1 cellular context compared by ENCODE assay signal in the genomic region with DNA sequence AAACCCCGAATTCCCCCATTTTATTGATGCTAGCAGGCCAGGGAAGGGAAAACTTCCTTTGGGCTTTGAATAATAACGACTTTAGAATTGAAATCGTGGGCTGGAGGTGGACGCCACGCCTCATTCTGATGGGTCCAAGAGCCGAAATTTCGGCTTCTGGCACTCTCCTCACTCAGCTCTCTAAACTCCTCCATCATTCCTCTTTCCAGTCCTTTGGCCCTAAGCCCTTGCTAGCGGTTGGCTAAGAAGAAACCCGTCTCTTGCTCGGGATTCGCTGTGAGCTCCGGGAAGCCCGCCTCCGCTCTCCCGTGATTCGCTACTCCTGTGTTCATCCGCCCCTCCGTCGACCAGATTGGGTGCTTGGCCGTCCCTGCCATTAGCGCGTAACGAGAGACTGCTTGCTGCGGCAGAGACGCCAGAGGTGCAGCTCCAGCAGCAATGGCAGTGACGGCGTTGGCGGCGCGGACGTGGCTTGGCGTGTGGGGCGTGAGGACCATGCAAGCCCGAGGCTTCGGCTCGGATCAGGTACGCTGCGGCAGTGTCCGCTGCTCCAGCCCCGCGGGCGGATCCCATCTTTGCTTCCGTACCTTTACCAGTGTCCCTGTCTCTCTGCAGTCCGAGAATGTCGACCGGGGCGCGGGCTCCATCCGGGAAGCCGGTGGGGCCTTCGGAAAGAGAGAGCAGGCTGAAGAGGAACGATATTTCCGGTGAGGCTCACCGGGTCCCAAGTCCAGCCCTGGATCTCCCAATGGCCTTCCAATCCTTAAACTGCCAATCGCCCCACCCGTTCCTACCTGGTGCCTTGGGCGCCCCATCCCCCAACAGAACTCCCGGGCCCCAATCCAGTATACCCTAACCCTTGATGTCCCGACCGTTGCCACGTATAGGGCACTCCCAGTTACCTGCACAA.
TF ChIP-seq lines count a peak whose summit lies in the region.

A gene (plus strand): TSS at position 379 of the 910 bp plus-strand sequence. CDS start 60 bp downstream, at position 439.

TF ChIP-seq in K562, 482 proteins besides CTCF, POLR2A, EP300 and RAD21 (continued from another document and continues in another):
- TF ChIP-seq, protein P1, sequence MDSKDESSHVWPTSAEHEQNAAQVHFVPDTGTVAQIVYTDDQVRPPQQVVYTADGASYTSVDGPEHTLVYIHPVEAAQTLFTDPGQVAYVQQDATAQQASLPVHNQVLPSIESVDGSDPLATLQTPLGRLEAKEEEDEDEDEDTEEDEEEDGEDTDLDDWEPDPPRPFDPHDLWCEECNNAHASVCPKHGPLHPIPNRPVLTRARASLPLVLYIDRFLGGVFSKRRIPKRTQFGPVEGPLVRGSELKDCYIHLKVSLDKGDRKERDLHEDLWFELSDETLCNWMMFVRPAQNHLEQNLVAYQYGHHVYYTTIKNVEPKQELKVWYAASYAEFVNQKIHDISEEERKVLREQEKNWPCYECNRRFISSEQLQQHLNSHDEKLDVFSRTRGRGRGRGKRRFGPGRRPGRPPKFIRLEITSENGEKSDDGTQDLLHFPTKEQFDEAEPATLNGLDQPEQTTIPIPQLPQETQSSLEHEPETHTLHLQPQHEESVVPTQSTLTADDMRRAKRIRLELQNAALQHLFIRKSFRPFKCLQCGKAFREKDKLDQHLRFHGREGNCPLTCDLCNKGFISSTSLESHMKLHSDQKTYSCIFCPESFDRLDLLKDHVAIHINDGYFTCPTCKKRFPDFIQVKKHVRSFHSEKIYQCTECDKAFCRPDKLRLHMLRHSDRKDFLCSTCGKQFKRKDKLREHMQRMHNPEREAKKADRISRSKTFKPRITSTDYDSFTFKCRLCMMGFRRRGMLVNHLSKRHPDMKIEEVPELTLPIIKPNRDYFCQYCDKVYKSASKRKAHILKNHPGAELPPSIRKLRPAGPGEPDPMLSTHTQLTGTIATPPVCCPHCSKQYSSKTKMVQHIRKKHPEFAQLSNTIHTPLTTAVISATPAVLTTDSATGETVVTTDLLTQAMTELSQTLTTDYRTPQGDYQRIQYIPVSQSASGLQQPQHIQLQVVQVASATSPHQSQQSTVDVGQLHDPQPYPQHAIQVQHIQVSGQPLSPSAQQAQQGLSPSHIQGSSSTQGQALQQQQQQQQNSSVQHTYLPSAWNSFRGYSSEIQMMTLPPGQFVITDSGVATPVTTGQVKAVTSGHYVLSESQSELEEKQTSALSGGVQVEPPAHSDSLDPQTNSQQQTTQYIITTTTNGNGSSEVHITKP (IDR thresholded peaks at IDR 0.05; ENCODE audit: partially characterized antibody) = peak; percentile 47
- no peak for TF ChIP-seq ZNF717 (CRISPR knock-in tag; IDR thresholded peaks at IDR 0.05)
- TF ChIP-seq, protein P2, sequence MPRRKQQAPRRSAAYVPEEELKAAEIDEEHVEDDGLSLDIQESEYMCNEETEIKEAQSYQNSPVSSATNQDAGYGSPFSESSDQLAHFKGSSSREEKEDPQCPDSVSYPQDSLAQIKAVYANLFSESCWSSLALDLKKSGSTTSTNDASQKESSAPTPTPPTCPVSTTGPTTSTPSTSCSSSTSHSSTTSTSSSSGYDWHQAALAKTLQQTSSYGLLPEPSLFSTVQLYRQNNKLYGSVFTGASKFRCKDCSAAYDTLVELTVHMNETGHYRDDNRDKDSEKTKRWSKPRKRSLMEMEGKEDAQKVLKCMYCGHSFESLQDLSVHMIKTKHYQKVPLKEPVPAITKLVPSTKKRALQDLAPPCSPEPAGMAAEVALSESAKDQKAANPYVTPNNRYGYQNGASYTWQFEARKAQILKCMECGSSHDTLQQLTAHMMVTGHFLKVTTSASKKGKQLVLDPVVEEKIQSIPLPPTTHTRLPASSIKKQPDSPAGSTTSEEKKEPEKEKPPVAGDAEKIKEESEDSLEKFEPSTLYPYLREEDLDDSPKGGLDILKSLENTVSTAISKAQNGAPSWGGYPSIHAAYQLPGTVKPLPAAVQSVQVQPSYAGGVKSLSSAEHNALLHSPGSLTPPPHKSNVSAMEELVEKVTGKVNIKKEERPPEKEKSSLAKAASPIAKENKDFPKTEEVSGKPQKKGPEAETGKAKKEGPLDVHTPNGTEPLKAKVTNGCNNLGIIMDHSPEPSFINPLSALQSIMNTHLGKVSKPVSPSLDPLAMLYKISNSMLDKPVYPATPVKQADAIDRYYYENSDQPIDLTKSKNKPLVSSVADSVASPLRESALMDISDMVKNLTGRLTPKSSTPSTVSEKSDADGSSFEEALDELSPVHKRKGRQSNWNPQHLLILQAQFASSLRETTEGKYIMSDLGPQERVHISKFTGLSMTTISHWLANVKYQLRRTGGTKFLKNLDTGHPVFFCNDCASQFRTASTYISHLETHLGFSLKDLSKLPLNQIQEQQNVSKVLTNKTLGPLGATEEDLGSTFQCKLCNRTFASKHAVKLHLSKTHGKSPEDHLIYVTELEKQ (CRISPR knock-in tag; IDR thresholded peaks at IDR 0.05) = no peak
- no peak for TF ChIP-seq RBM15 (IDR thresholded peaks at IDR 0.05; ENCODE audit: insufficient read depth, low read length)
- TF ChIP-seq MED1 (CRISPR knock-in tag; IDR thresholded peaks at IDR 0.05; ENCODE audit: borderline replicate concordance) = no peak
- no peak for TF ChIP-seq PHF20 (IDR thresholded peaks at IDR 0.05; ENCODE audit: partially characterized antibody)
- peak; percentile 99 for TF ChIP-seq KDM5B (IDR thresholded peaks at IDR 0.05; ENCODE audit: insufficient replicate concordance, low read depth, low read length)
- TF ChIP-seq ESRRB (CRISPR knock-in tag; IDR thresholded peaks at IDR 0.05; ENCODE audit: borderline replicate concordance) = no peak
- peak; percentile 91 for TF ChIP-seq POLR2AphosphoS5 (IDR thresholded peaks at IDR 0.05; ENCODE audit: control insufficient read depth, insufficient read depth, low read depth, low read length)
- TF ChIP-seq, protein P3, sequence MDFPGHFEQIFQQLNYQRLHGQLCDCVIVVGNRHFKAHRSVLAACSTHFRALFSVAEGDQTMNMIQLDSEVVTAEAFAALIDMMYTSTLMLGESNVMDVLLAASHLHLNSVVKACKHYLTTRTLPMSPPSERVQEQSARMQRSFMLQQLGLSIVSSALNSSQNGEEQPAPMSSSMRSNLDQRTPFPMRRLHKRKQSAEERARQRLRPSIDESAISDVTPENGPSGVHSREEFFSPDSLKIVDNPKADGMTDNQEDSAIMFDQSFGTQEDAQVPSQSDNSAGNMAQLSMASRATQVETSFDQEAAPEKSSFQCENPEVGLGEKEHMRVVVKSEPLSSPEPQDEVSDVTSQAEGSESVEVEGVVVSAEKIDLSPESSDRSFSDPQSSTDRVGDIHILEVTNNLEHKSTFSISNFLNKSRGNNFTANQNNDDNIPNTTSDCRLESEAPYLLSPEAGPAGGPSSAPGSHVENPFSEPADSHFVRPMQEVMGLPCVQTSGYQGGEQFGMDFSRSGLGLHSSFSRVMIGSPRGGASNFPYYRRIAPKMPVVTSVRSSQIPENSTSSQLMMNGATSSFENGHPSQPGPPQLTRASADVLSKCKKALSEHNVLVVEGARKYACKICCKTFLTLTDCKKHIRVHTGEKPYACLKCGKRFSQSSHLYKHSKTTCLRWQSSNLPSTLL (IDR thresholded peaks at IDR 0.05) = no peak
- TF ChIP-seq ZNF445 (CRISPR knock-in tag; IDR thresholded peaks at IDR 0.05; ENCODE audit: low read depth) = no peak
- peak; percentile 96 for TF ChIP-seq PHF8 (IDR thresholded peaks at IDR 0.05; ENCODE audit: borderline replicate concordance, low read length)
- no peak for TF ChIP-seq PCBP1 (IDR thresholded peaks at IDR 0.05; ENCODE audit: low read depth, low read length, poor library complexity, severe bottlenecking)
- TF ChIP-seq, protein P4, sequence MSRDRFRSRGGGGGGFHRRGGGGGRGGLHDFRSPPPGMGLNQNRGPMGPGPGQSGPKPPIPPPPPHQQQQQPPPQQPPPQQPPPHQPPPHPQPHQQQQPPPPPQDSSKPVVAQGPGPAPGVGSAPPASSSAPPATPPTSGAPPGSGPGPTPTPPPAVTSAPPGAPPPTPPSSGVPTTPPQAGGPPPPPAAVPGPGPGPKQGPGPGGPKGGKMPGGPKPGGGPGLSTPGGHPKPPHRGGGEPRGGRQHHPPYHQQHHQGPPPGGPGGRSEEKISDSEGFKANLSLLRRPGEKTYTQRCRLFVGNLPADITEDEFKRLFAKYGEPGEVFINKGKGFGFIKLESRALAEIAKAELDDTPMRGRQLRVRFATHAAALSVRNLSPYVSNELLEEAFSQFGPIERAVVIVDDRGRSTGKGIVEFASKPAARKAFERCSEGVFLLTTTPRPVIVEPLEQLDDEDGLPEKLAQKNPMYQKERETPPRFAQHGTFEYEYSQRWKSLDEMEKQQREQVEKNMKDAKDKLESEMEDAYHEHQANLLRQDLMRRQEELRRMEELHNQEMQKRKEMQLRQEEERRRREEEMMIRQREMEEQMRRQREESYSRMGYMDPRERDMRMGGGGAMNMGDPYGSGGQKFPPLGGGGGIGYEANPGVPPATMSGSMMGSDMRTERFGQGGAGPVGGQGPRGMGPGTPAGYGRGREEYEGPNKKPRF (IDR thresholded peaks at IDR 0.05; ENCODE audit: low read depth, low read length) = no peak
- TF ChIP-seq HNRNPH1 (optimal IDR thresholded peaks at IDR 0.05; ENCODE audit: low read depth, low read length) = no peak
- peak; percentile 79 for TF ChIP-seq C11orf30 (IDR thresholded peaks at IDR 0.05; ENCODE audit: low read depth)
- 0 out of 4 replicates have a peak, but pooled peaks of 1 of the 2 experiments have one; percentile 15 for TF ChIP-seq KDM4B (IDR thresholded peaks at IDR 0.05; ENCODE audit: borderline replicate concordance in 2 of 2, low read depth in 1 of 2)
- no peak; the same call in 1 of the 2 replicates for TF ChIP-seq ADNP (tag; IDR thresholded peaks at IDR 0.05)
- no peak for TF ChIP-seq GATAD2A (IDR thresholded peaks at IDR 0.05)
- TF ChIP-seq ZNF12 (CRISPR knock-in tag; IDR thresholded peaks at IDR 0.05) = peak; percentile 75; the same call in 1 of the 2 replicates
- peak; percentile 23; the same call in 1 of the 2 replicates for TF ChIP-seq FOXM1 (IDR thresholded peaks at IDR 0.05; ENCODE audit: low read depth)
- TF ChIP-seq FOXM1 (CRISPR knock-in tag; IDR thresholded peaks at IDR 0.05; ENCODE audit: low read depth) = peak; percentile 46; the same call in 1 of the 2 replicates
- no peak for TF ChIP-seq ETS2 (tag; IDR thresholded peaks at IDR 0.05; ENCODE audit: borderline replicate concordance, poor library complexity, severe bottlenecking)
- no peak for TF ChIP-seq SETDB1 (IDR thresholded peaks at IDR 0.05; ENCODE audit: low read length)
- no peak for TF ChIP-seq FOXA3 (CRISPR knock-in tag; conservative IDR thresholded peaks at IDR 0.05 in 1 of 2, IDR thresholded peaks at IDR 0.05 in 1 of 2)
- peak; percentile 87 for TF ChIP-seq CHD2 (IDR thresholded peaks at IDR 0.05; ENCODE audit: low read depth, low read length)
- TF ChIP-seq PPARD (CRISPR knock-in tag; IDR thresholded peaks at IDR 0.05) = no peak
- no peak for TF ChIP-seq TCF7L2 (IDR thresholded peaks at IDR 0.05; ENCODE audit: low read depth, low read length)
- no peak for TF ChIP-seq GATAD2B (IDR thresholded peaks at IDR 0.05; ENCODE audit: borderline replicate concordance)
- TF ChIP-seq MBD2 (IDR thresholded peaks at IDR 0.05; ENCODE audit: borderline replicate concordance, low read depth) = peak; percentile 98
- TF ChIP-seq FIP1L1 (IDR thresholded peaks at IDR 0.05; ENCODE audit: low read depth, low read length, poor library complexity, severe bottlenecking) = no peak
- no peak for TF ChIP-seq RFX1 (IDR thresholded peaks at IDR 0.05)
- TF ChIP-seq, protein P5, sequence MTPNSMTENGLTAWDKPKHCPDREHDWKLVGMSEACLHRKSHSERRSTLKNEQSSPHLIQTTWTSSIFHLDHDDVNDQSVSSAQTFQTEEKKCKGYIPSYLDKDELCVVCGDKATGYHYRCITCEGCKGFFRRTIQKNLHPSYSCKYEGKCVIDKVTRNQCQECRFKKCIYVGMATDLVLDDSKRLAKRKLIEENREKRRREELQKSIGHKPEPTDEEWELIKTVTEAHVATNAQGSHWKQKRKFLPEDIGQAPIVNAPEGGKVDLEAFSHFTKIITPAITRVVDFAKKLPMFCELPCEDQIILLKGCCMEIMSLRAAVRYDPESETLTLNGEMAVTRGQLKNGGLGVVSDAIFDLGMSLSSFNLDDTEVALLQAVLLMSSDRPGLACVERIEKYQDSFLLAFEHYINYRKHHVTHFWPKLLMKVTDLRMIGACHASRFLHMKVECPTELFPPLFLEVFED (CRISPR knock-in tag; conservative IDR thresholded peaks at IDR 0.05) = no peak
- TF ChIP-seq ZNF699 (CRISPR knock-in tag; IDR thresholded peaks at IDR 0.05; ENCODE audit: insufficient replicate concordance) = no peak
- TF ChIP-seq CSDE1 (IDR thresholded peaks at IDR 0.05) = no peak
- no peak for TF ChIP-seq ZBTB8A (IDR thresholded peaks at IDR 0.05; ENCODE audit: partially characterized antibody)
- no peak for TF ChIP-seq ELF4 (CRISPR knock-in tag; IDR thresholded peaks at IDR 0.05)
- TF ChIP-seq TFAM (CRISPR knock-in tag; conservative IDR thresholded peaks at IDR 0.05) = no peak
- no peak for TF ChIP-seq GTF2E2 (tag; IDR thresholded peaks at IDR 0.05)
- TF ChIP-seq POLR3G (IDR thresholded peaks at IDR 0.05; ENCODE audit: extremely low read depth, insufficient read length, insufficient replicate concordance) = no peak
- no peak for TF ChIP-seq SRSF9 (IDR thresholded peaks at IDR 0.05; ENCODE audit: borderline replicate concordance, low read depth, low read length)
- no peak for TF ChIP-seq MAFF (IDR thresholded peaks at IDR 0.05; ENCODE audit: low read length)
- no peak for TF ChIP-seq POLR3A (IDR thresholded peaks at IDR 0.05; ENCODE audit: borderline replicate concordance, extremely low read depth, insufficient read depth, insufficient read length)
- TF ChIP-seq TEAD2 (tag; IDR thresholded peaks at IDR 0.05) = no peak
- TF ChIP-seq SRF (CRISPR knock-in tag; IDR thresholded peaks at IDR 0.05) = no peak; a peak in 1 of 4 replicates
- no peak for TF ChIP-seq TGIF2 (CRISPR knock-in tag; IDR thresholded peaks at IDR 0.05)
- TF ChIP-seq, protein P6, sequence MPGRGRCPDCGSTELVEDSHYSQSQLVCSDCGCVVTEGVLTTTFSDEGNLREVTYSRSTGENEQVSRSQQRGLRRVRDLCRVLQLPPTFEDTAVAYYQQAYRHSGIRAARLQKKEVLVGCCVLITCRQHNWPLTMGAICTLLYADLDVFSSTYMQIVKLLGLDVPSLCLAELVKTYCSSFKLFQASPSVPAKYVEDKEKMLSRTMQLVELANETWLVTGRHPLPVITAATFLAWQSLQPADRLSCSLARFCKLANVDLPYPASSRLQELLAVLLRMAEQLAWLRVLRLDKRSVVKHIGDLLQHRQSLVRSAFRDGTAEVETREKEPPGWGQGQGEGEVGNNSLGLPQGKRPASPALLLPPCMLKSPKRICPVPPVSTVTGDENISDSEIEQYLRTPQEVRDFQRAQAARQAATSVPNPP (IDR thresholded peaks at IDR 0.05; ENCODE audit: borderline replicate concordance, insufficient read depth, insufficient read length) = no peak
- TF ChIP-seq, protein P7, sequence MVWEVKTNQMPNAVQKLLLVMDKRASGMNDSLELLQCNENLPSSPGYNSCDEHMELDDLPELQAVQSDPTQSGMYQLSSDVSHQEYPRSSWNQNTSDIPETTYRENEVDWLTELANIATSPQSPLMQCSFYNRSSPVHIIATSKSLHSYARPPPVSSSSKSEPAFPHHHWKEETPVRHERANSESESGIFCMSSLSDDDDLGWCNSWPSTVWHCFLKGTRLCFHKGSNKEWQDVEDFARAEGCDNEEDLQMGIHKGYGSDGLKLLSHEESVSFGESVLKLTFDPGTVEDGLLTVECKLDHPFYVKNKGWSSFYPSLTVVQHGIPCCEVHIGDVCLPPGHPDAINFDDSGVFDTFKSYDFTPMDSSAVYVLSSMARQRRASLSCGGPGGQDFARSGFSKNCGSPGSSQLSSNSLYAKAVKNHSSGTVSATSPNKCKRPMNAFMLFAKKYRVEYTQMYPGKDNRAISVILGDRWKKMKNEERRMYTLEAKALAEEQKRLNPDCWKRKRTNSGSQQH (CRISPR knock-in tag; IDR thresholded peaks at IDR 0.05) = no peak
- peak; percentile 95 for TF ChIP-seq LCOR (CRISPR knock-in tag; IDR thresholded peaks at IDR 0.05)
